9 cellular contexts compared by ENCODE assay signal in genomic region chr12:54285150-54286041, GRCh38. TPM values are rescaled to one million over a fixed set of nuclear protein-coding genes. Genes with fewer than 3 reads are reported as not detected.
DNase-seq lines count a peak whose midpoint lies in the region; ATAC-seq, FAIRE-seq and TF ChIP-seq lines count a peak whose summit lies in the region.
"Had no signal": no experiment of that assay in that cellular context is flagged by ENCODE, and none has a peak within 500 bp of the region (broad histone marks: within the 10 kb centered on the region; RNA-seq: fewer than 3 reads in every experiment).

No MANE protein-coding gene starts in this region.

- H3K27me3 Mint-ChIP-seq in astrocyte (ENCODE audit: low read depth, unreplicated experiment), result no peaks in the 10 kb centered on the region
- no peaks in the 10 kb centered on the region for H3K27me3 Mint-ChIP-seq in mesothelial cell of epicardium (ENCODE audit: low read depth)

- H3K9me3 ChIP-seq in HEK293 (ENCODE audit: control insufficient read depth, insufficient read depth, low read depth, low read length) (no peaks in the 10 kb centered on the region), astrocyte (ENCODE audit: insufficient read depth, low read depth, low read length) (no peaks in the 10 kb centered on the region)

- no peak overlapping the region for H3K4me3 ChIP-seq in HEK293 (ENCODE audit: low read depth, low read length)
- no peak overlapping the region for H3K4me3 ChIP-seq in astrocyte (ENCODE audit: insufficient read depth, low read depth, low read length)

- H3K36me3 ChIP-seq in HEK293 (ENCODE audit: control insufficient read depth in 2 of 2, insufficient read depth in 1 of 2, low read length in 2 of 2) (peaks cover 53 to 72% of the 10 kb centered on the region in 2 experiments), astrocyte (ENCODE audit: insufficient read depth, low read length) (peaks cover 59% of the 10 kb centered on the region)

- H3K36me3 Mint-ChIP-seq in astrocyte (ENCODE audit: low read depth, unreplicated experiment) (peaks cover 37% of the 10 kb centered on the region), mesothelial cell of epicardium (peaks cover 52% of the 10 kb centered on the region)

- H3K4me1 Mint-ChIP-seq in astrocyte (ENCODE audit: low read depth, unreplicated experiment) (peaks cover 34% of the 10 kb centered on the region), mesothelial cell of epicardium (peaks cover 54% of the 10 kb centered on the region)

- ATAC-seq in GM18861 (IDR thresholded peaks at IDR 0.05; ENCODE audit: unreplicated experiment) (no peak), HG03521 (IDR thresholded peaks at IDR 0.05; ENCODE audit: unreplicated experiment) (no peak)
- ATAC-seq: left lobe of liver had no signal

- no peaks in the 10 kb centered on the region for H3K27me3 ChIP-seq in astrocyte (ENCODE audit: insufficient read depth, low read length)

- H3K9me3 Mint-ChIP-seq in astrocyte (ENCODE audit: unreplicated experiment) (no peaks in the 10 kb centered on the region), mesothelial cell of epicardium (no peaks in the 10 kb centered on the region)

- H4K20me1 ChIP-seq in astrocyte (ENCODE audit: insufficient read depth, low read length), result peaks cover 91% of the 10 kb centered on the region

- CTCF ChIA-PET in HEK293 (lab: Yijun Ruan, JAX), result interaction anchor here (1.6 to 3.7 kb wide), 7 partner anchors 10 to 94 kb away, joined by 8 to 27 read pairs (median 10); no protein-coding TSS in a partner anchor

- H3K27ac ChIP-seq in HEK293 (ENCODE audit: extremely low read depth, low read depth, low read length) (no peak overlapping the region), astrocyte (ENCODE audit: low read depth, low read length) (no peak overlapping the region)

- peaks cover 7% of the 10 kb centered on the region for H3K4me1 ChIP-seq in HEK293 (ENCODE audit: control insufficient read depth, insufficient read depth, low read length)
- peaks cover 23% of the 10 kb centered on the region for H3K4me1 ChIP-seq in astrocyte (ENCODE audit: insufficient read depth, low read length)

- peaks cover 47% of the 10 kb centered on the region for H3K79me2 ChIP-seq in astrocyte (ENCODE audit: insufficient read depth, low read length)

- DNase-seq in AG09319 (ENCODE audit: extremely low read depth, low read depth) (no peak), astrocyte (ENCODE audit: low read depth) (no peak), mesothelial cell of epicardium (ENCODE audit: low spot score in 2 of 2, unreplicated experiment in 2 of 2) (no peak), DMS79 treated with DMSO at 0.1 percent for 48 hours (lab: John Stamatoyannopoulos, UW) (no peak), mucosa of gallbladder (ENCODE audit: low spot score) (no peak)

- H3K27ac Mint-ChIP-seq in astrocyte (ENCODE audit: unreplicated experiment), result peak overlapping the region; percentile 87
- H3K27ac Mint-ChIP-seq in mesothelial cell of epicardium, result peak overlapping the region; percentile 86

- POLR2A ChIA-PET in HEK293 (lab: Yijun Ruan, JAX), result interaction anchor here (1.3 to 2.5 kb wide), 10 partner anchors 9 to 68 kb away, joined by 4 to 27 read pairs (median 8); partner anchors contain the start of gene COPZ1

- peak; percentile 32 for TF ChIP-seq CTCF in AG09319 (IDR thresholded peaks at IDR 0.05; ENCODE audit: low read depth, low read length)
- no peak for TF ChIP-seq CTCF in HEK293 (tag by site-specific recombination; IDR thresholded peaks at IDR 0.05)
- TF ChIP-seq CTCF in astrocyte (IDR thresholded peaks at IDR 0.05; ENCODE audit: insufficient read depth, low read depth, low read length), result no peak
- TF ChIP-seq CTCF in mesothelial cell of epicardium (IDR thresholded peaks at IDR 0.05; ENCODE audit: unreplicated experiment), result peak; percentile 51

- peak overlapping the region; percentile 85 for H3K4me2 ChIP-seq in astrocyte (ENCODE audit: low read length)

- H2AFZ ChIP-seq in astrocyte (ENCODE audit: low read depth, low read length), result no peak overlapping the region

- peak overlapping the region; percentile 54 for H3K9ac ChIP-seq in astrocyte (ENCODE audit: low read length)

- H3K4me3 Mint-ChIP-seq in astrocyte (ENCODE audit: unreplicated experiment) (no peak overlapping the region), mesothelial cell of epicardium (no peak overlapping the region)

- FAIRE-seq in astrocyte (lab: Jason Lieb, UNC), result no peak

TF ChIP-seq in HEK293, 187 proteins besides CTCF, POLR2A, EP300 and RAD21:
- TF ChIP-seq EGR2 (tag by site-specific recombination; IDR thresholded peaks at IDR 0.05; ENCODE audit: low read depth) (peak; percentile 69), ZFHX2 (tag by site-specific recombination; conservative IDR thresholded peaks at IDR 0.05) (peak; percentile 73), ZNF707 (tag by site-specific recombination; IDR thresholded peaks at IDR 0.05) (no peak), YY1 (tag by site-specific recombination; IDR thresholded peaks at IDR 0.05) (no peak), ZNF544 (tag by site-specific recombination; IDR thresholded peaks at IDR 0.05) (no peak)

RNA-seq across cellular contexts. Expression of gene HNRNPA1, which starts 4.9 kb away (rescaled TPM):
- 484 and 612 TPM in 2 replicates for total RNA-seq in astrocyte
- 2,201 to 2,231 TPM (median 2,205 TPM) in 3 replicates for total RNA-seq in mesothelial cell of epicardium
- 686 TPM for total RNA-seq in mucosa of gallbladder

RNA-seq across cellular contexts. Expression of gene CBX5, which starts 5.5 kb away (rescaled TPM):
- total RNA-seq in astrocyte (99.9 and 111 TPM in 2 replicates), mesothelial cell of epicardium (209 to 219 TPM (median 217 TPM) in 3 replicates), mucosa of gallbladder (62.0 TPM)

RNA-seq across cellular contexts. Expression of gene NFE2, which starts 15.4 kb away (rescaled TPM):
- total RNA-seq in astrocyte (0.29 and 0.41 TPM in 2 replicates), mesothelial cell of epicardium (0.45 to 0.75 TPM (median 0.47 TPM) in 3 replicates), mucosa of gallbladder (0.58 TPM)

RNA-seq across cellular contexts. Expression of gene COPZ1, which starts 39.5 kb away (rescaled TPM):
- total RNA-seq in astrocyte, result 134 and 136 TPM in 2 replicates
- 137 to 145 TPM (median 143 TPM) in 3 replicates for total RNA-seq in mesothelial cell of epicardium
- 138 TPM for total RNA-seq in mucosa of gallbladder

Comparison
In these comparisons a context has a peak if more than half of its experiments do, and no peak if none do; other contexts are left out.
1. CTCF ChIP-seq: peak in AG09319 (single experiment) and mesothelial cell of epicardium (single experiment); none in HEK293 (single experiment) and astrocyte (single experiment).